Comparison of ENCODE assay signal across 9 cellular contexts in genomic region chr5:132674671-132675506, GRCh38. TPM values are rescaled to one million over a fixed set of nuclear protein-coding genes. Genes with fewer than 3 reads are reported as not detected.
A peak's percentile ranks its signal among the peaks of the same experiment; 100 is the strongest.
DNase-seq lines count a peak whose midpoint lies in the region; ATAC-seq, FAIRE-seq and TF ChIP-seq lines count a peak whose summit lies in the region.
"Had no signal": no experiment of that assay in that cellular context is flagged by ENCODE, and none has a peak within 500 bp of the region (broad histone marks: within the 10 kb centered on the region; RNA-seq: fewer than 3 reads in every experiment).

No MANE protein-coding gene starts in this region.

- DNase-seq in GM10266 (ENCODE audit: extremely low spot score) (peak; percentile 75), K562 (ENCODE audit: extremely low read depth in 1 of 4, low spot score in 3 of 4) (no peak), BE2C (no peak), globus pallidus (ENCODE audit: low spot score) (no peak), NOMO-1 treated with DMSO at 0.1 percent for 48 hours (lab: John Stamatoyannopoulos, UW; ENCODE audit: unreplicated experiment) (no peak)
- DNase-seq in naive thymus-derived CD4-positive, alpha-beta T cell: no peak

- H2AFZ ChIP-seq in K562 (ENCODE audit: low read depth, low read length): peak overlapping the region; percentile 85

- TF ChIP-seq CTCF in GM10266 (IDR thresholded peaks at IDR 0.05; ENCODE audit: control insufficient read depth, insufficient read depth, low read depth, missing control alignments): no peak
- TF ChIP-seq CTCF in K562 (IDR thresholded peaks at IDR 0.05 in 2 of 3, conservative IDR thresholded peaks at IDR 0.05 in 1 of 3; ENCODE audit: insufficient read depth in 2 of 3, low read depth in 1 of 3, low read length in 3 of 3): no peak
- no peak for TF ChIP-seq CTCF in BE2C (IDR thresholded peaks at IDR 0.05; ENCODE audit: low read depth, low read length)

- POLR2A ChIA-PET in K562 (lab: Yijun Ruan, JAX): interaction anchor here (1.1 to 2.2 kb wide), 6 partner anchors 10 to 79 kb away, joined by 3 to 12 read pairs (median 5); no protein-coding TSS in a partner anchor
- POLR2A ChIA-PET in naive thymus-derived CD4-positive, alpha-beta T cell (lab: Charles Lee): no interaction called here

- no peak for TF ChIP-seq RAD21 in K562 (CRISPR knock-in tag; conservative IDR thresholded peaks at IDR 0.05 in 1 of 2, IDR thresholded peaks at IDR 0.05 in 1 of 2)

- H3K9me3 Mint-ChIP-seq in naive thymus-derived CD4-positive, alpha-beta T cell: peaks cover 0 to 3% (median 0%) of the 10 kb centered on the region in 11 donors

- no peak overlapping the region for H3K27ac ChIP-seq in K562 (ENCODE audit: extremely low read depth, low read depth, low read length)
- no peak overlapping the region for H3K27ac ChIP-seq in naive thymus-derived CD4-positive, alpha-beta T cell (ENCODE audit: low read depth, low read length)

- peaks cover 0 to 37% (median 0%) of the 10 kb centered on the region in 7 donors for H3K4me1 Mint-ChIP-seq in naive thymus-derived CD4-positive, alpha-beta T cell

- BruUV-seq in K562 (replicated peaks; lab: Mats Ljungman, UMichigan): no TSS peak

- in situ Hi-C loops in K562 (cut with MboI): no loop called here

- H3K27me3 Mint-ChIP-seq in naive thymus-derived CD4-positive, alpha-beta T cell: peaks cover 0 to 3% (median 0%) of the 10 kb centered on the region in 5 donors

- TF ChIP-seq POLR2A in K562 (conservative IDR thresholded peaks at IDR 0.05): no peak

- no peaks in the 10 kb centered on the region for H3K9me1 ChIP-seq in K562 (ENCODE audit: control insufficient read depth, insufficient read depth, low read length)

- H4K20me1 ChIP-seq in K562 (replicated peaks; ENCODE audit: control insufficient read depth, insufficient read depth, low read length): no peaks in the 10 kb centered on the region

- H3K36me3 Mint-ChIP-seq in naive thymus-derived CD4-positive, alpha-beta T cell: peaks cover 0 to 2% (median under 1%) of the 10 kb centered on the region in 5 donors

- H3K27me3 ChIP-seq in K562 (ENCODE audit: control insufficient read depth in 2 of 2, insufficient read depth in 2 of 2, low read length in 2 of 2) (no peaks in the 10 kb centered on the region), BE2C (no peaks in the 10 kb centered on the region)
- H3K27me3 ChIP-seq in naive thymus-derived CD4-positive, alpha-beta T cell (ENCODE audit: control insufficient read depth in 2 of 2, insufficient read depth in 2 of 2, low read length in 2 of 2): no peaks in the 10 kb centered on the region

- 26% methylated on average over 12 of the region's 13 CpGs for WGBS in K562 (ENCODE audit: insufficient coverage, low coverage, missing lambda C conversion rate)

- peak overlapping the region in 1 of 10 donors; percentile 75 for H3K4me3 Mint-ChIP-seq in naive thymus-derived CD4-positive, alpha-beta T cell

- intact Hi-C loops in K562 (cut with micrococcal nuclease): loop anchor here (10.0 kb wide), 1 partner anchor 210 kb away; no protein-coding TSS in a partner anchor
- intact Hi-C loops in naive thymus-derived CD4-positive, alpha-beta T cell (cut with micrococcal nuclease): no loop called here

- H3K79me2 ChIP-seq in K562 (ENCODE audit: control insufficient read depth, insufficient read depth, low read length): no peaks in the 10 kb centered on the region

- no peak for FAIRE-seq in K562 (lab: Jason Lieb, UNC)

- peak overlapping the region in 1 of 9 donors; percentile 87 for H3K27ac Mint-ChIP-seq in naive thymus-derived CD4-positive, alpha-beta T cell

- ATAC-seq in GM21360 (IDR thresholded peaks at IDR 0.05; ENCODE audit: unreplicated experiment): peak; percentile 68
- peak; percentile 80 for ATAC-seq in HG03460 (IDR thresholded peaks at IDR 0.05; ENCODE audit: unreplicated experiment)
- peak; percentile 48 for ATAC-seq in K562
- ATAC-seq in naive thymus-derived CD4-positive, alpha-beta T cell: peak; percentile 44

- TF ChIP-seq EP300 in K562 (IDR thresholded peaks at IDR 0.05; ENCODE audit: low read length): no peak

- no peak overlapping the region for H3K4me3 ChIP-seq in K562
- no peak overlapping the region for H3K4me3 ChIP-seq in naive thymus-derived CD4-positive, alpha-beta T cell (ENCODE audit: low read length)
- no peak overlapping the region for H3K4me3 ChIP-seq in BE2C (ENCODE audit: low read depth, low read length)

- H3K36me3 ChIP-seq in K562 (ENCODE audit: control insufficient read depth, insufficient read depth, low read length): no peaks in the 10 kb centered on the region
- no peaks in the 10 kb centered on the region for H3K36me3 ChIP-seq in naive thymus-derived CD4-positive, alpha-beta T cell (ENCODE audit: control insufficient read depth in 2 of 3, insufficient read depth in 3 of 3, low read length in 3 of 3)
- H3K36me3 ChIP-seq in BE2C: no peaks in the 10 kb centered on the region

- H3K4me1 ChIP-seq in K562 (replicated peaks in 1 of 2; ENCODE audit: control insufficient read depth in 2 of 2, insufficient read depth in 2 of 2, low read length in 2 of 2): peaks cover 20 to 38% of the 10 kb centered on the region in 2 experiments; a peak in 4 of 5 replicates
- H3K4me1 ChIP-seq in naive thymus-derived CD4-positive, alpha-beta T cell (ENCODE audit: control insufficient read depth in 2 of 2, insufficient read depth in 2 of 2, low read length in 2 of 2): peaks cover 0 to 17% of the 10 kb centered on the region in 2 donors
- no peaks in the 10 kb centered on the region for H3K4me1 ChIP-seq in BE2C

- CTCF ChIA-PET in K562 (lab: Yijun Ruan, JAX; ENCODE audit: low intra/inter-chr PET ratio): no interaction called here
- CTCF ChIA-PET in naive thymus-derived CD4-positive, alpha-beta T cell (lab: Charles Lee): interaction anchor here (0.6 to 0.7 kb wide), 2 partner anchors 42 to 665 kb away, joined by 3 read pairs; no protein-coding TSS in a partner anchor

- H3K9ac ChIP-seq in K562 (ENCODE audit: insufficient read depth in 1 of 2, low read depth in 2 of 2, low read length in 2 of 2): peak overlapping the region; percentile 21 to 86; a peak in 3 of 4 replicates

- peak overlapping the region; percentile 48 for H3K4me2 ChIP-seq in K562 (ENCODE audit: insufficient read depth, low read length)

- H3K9me3 ChIP-seq in K562 (replicated peaks; ENCODE audit: control insufficient read depth, insufficient read depth, low read depth, low read length) (no peaks in the 10 kb centered on the region), BE2C (no peaks in the 10 kb centered on the region)
- no peaks in the 10 kb centered on the region for H3K9me3 ChIP-seq in naive thymus-derived CD4-positive, alpha-beta T cell (ENCODE audit: control insufficient read depth in 2 of 3, low read length in 3 of 3)

TF ChIP-seq in K562, 482 proteins besides CTCF, POLR2A, EP300 and RAD21 (continues in another document):
- no peak for TF ChIP-seq RFX1 (IDR thresholded peaks at IDR 0.05)
- no peak for TF ChIP-seq GABPB2 (CRISPR knock-in tag; conservative IDR thresholded peaks at IDR 0.05)
- TF ChIP-seq SPI1 (IDR thresholded peaks at IDR 0.05; ENCODE audit: borderline replicate concordance, low read depth, low read length): peak; percentile 70; the same call in 1 of the 2 replicates
- no peak for TF ChIP-seq ZNF217 (CRISPR knock-in tag; IDR thresholded peaks at IDR 0.05)
- no peak for TF ChIP-seq SMARCE1 (IDR thresholded peaks at IDR 0.05)
- no peak for TF ChIP-seq ETV5 (CRISPR knock-in tag; IDR thresholded peaks at IDR 0.05; ENCODE audit: low read depth)
- TF ChIP-seq MEIS2 (IDR thresholded peaks at IDR 0.05; ENCODE audit: partially characterized antibody): no peak

RNA-seq across cellular contexts. Expression of gene IL4, which starts 1.1 kb away (rescaled TPM):
- not detected in 2 replicates for total RNA-seq in K562 (2011; cell fraction: chromatin; rRNA removed; ENCODE audit: low replicate concordance)
- total RNA-seq in K562 (2011; cell fraction: nucleolus; rRNA removed): not detected in 2 replicates
- not detected in 2 replicates for total RNA-seq in K562 (2011; cell fraction: nucleoplasm; rRNA removed)
- not detected in 2 replicates for total RNA-seq in K562 (2014; rRNA removed)
- total RNA-seq in K562 (2014; rRNA removed; fragmentation: Illumina TruSeq; extraction: Trizol): not detected in 2 replicates
- not detected in 2 replicates for total RNA-seq in K562 (2015; rRNA removed; fragmentation: Illumina TruSeq; extraction: Trizol)
- total RNA-seq in K562 (2021): not detected in 2 replicates
- polyA plus RNA-seq in K562 (2011; rRNA removed): not detected in 2 replicates
- 0.49 TPM in 1 of 2 replicates, not detected in the other for polyA plus RNA-seq in K562 (2011; cell fraction: cytosol; rRNA removed)
- polyA plus RNA-seq in K562 (2011; cell fraction: nucleus; rRNA removed): not detected in 2 replicates
- not detected in 2 replicates for polyA plus RNA-seq in K562 (2012)
- not detected in 2 replicates for polyA plus RNA-seq in K562 (2014; fragmentation: Illumina TruSeq; extraction: Trizol)
- polyA plus RNA-seq in K562 (2014; fragmentation: Nextera tagmentation; extraction: Ambion mirVana): under 1 TPM; 0.22 to 0.62 TPM
- not detected in 2 replicates for polyA plus RNA-seq in K562 (2014; rRNA removed)
- not detected in 2 replicates for polyA minus RNA-seq in K562 (2011; rRNA and poly(A)+ RNA removed)
- not detected in 2 replicates for polyA minus RNA-seq in K562 (2011; cell fraction: cytosol; rRNA and poly(A)+ RNA removed)
- not detected in 2 replicates for polyA minus RNA-seq in K562 (2011; cell fraction: nucleus; rRNA and poly(A)+ RNA removed)
- 1 to 10 TPM in 3 of 5 experiments, not detected in 2; 1.1 to 6.0 (median 4.5) TPM for total RNA-seq in naive thymus-derived CD4-positive, alpha-beta T cell
- not detected for polyA plus RNA-seq in naive thymus-derived CD4-positive, alpha-beta T cell
- polyA plus RNA-seq in BE2C (2012; ENCODE audit: insufficient read depth, insufficient read length, low read depth): not detected
- total RNA-seq: skeletal muscle tissue had no signal

RNA-seq across cellular contexts. Expression of gene IL13, which starts 16.9 kb away (rescaled TPM):
- not detected in 2 replicates for total RNA-seq in K562 (2011; cell fraction: chromatin; rRNA removed; ENCODE audit: low replicate concordance)
- not detected in 2 replicates for total RNA-seq in K562 (2011; cell fraction: nucleolus; rRNA removed)
- not detected in 2 replicates for total RNA-seq in K562 (2011; cell fraction: nucleoplasm; rRNA removed)
- total RNA-seq in K562 (2014; rRNA removed) (not detected in 2 replicates), K562 (2014; rRNA removed; fragmentation: Illumina TruSeq; extraction: Trizol) (not detected in 2 replicates), K562 (2015; rRNA removed; fragmentation: Illumina TruSeq; extraction: Trizol) (not detected in 2 replicates), K562 (2021) (not detected in 2 replicates)
- polyA plus RNA-seq in K562 (2011; rRNA removed) (0.04 TPM in 1 of 2 replicates, not detected in the other), K562 (2014; fragmentation: Illumina TruSeq; extraction: Trizol) (not detected in 2 replicates), K562 (2014; fragmentation: Nextera tagmentation; extraction: Ambion mirVana) (not detected), K562 (2014; rRNA removed) (not detected in 2 replicates)
- not detected in 2 replicates for polyA plus RNA-seq in K562 (2011; cell fraction: cytosol; rRNA removed)
- polyA plus RNA-seq in K562 (2011; cell fraction: nucleus; rRNA removed): not detected in 2 replicates
- polyA plus RNA-seq in K562 (2012): 0.10 TPM in 1 of 2 replicates, not detected in the other
- not detected in 2 replicates for polyA minus RNA-seq in K562 (2011; rRNA and poly(A)+ RNA removed)
- polyA minus RNA-seq in K562 (2011; cell fraction: cytosol; rRNA and poly(A)+ RNA removed): not detected in 2 replicates
- polyA minus RNA-seq in K562 (2011; cell fraction: nucleus; rRNA and poly(A)+ RNA removed): not detected in 2 replicates
- total RNA-seq in naive thymus-derived CD4-positive, alpha-beta T cell: 10 to 100 TPM in 1 of 5 experiments, under 1 TPM in 2, not detected in 2; 0.50 to 71.3 (median 0.51) TPM
- not detected for polyA plus RNA-seq in naive thymus-derived CD4-positive, alpha-beta T cell
- not detected for polyA plus RNA-seq in BE2C (2012; ENCODE audit: insufficient read depth, insufficient read length, low read depth)
- total RNA-seq: skeletal muscle tissue had no signal
